In the genomic region with DNA sequence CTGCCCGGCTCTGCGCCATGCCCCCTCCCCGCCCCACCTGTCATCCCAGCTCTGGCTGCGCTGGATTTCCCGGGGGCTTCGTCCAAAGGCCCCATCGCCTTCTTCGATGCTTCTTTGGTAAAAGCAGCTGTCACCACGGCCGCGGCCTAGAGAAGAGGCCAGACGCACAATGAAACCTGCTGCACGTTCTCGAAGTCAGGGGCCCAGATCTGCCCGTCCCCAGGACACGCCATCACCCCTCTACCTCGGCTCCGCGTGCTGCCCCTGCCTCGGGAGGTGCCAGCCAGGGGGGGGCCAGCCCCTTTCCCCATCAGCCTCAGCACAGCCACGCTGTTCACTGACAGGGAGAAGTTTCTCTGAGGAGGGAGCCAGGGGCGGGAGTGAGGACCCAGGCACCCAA, we compare ENCODE assay signal across 16 cellular contexts. TPM values are rescaled to one million over a fixed set of nuclear protein-coding genes. Genes with fewer than 3 reads are reported as not detected.
DNase-seq lines count a peak whose midpoint lies in the region; ATAC-seq, FAIRE-seq and TF ChIP-seq lines count a peak whose summit lies in the region.
"Had no signal": no experiment of that assay in that cellular context is flagged by ENCODE, and none has a peak within 500 bp of the region (broad histone marks: within the 10 kb centered on the region; RNA-seq: fewer than 3 reads in every experiment).

No MANE protein-coding gene starts in this region.

- no peak overlapping the region for H2AFZ ChIP-seq in neural progenitor cell (replicated peaks)

- H3K27me3 ChIP-seq in neural progenitor cell: no peaks in the 10 kb centered on the region

- peak overlapping the region; percentile 70 for H3K27ac Mint-ChIP-seq in stimulated activated effector memory CD8-positive, alpha-beta T cell treated with anti-CD3 and anti-CD28 coated beads, Interleukin-12 subunit alpha, Interleukin-12 subunit beta, amount 100 ng/mL, for 72 hours
- H3K27ac Mint-ChIP-seq in neural progenitor cell: no peak overlapping the region
- H3K27ac Mint-ChIP-seq: CD14-positive monocyte; CD8-positive, alpha-beta T cell had no signal

- ATAC-seq in stimulated activated effector memory CD8-positive, alpha-beta T cell treated with anti-CD3 and anti-CD28 coated beads, Interleukin-12 subunit alpha, Interleukin-12 subunit beta, amount 100 ng/mL, for 72 hours: no peak
- ATAC-seq: A549; CD8-positive, alpha-beta T cell; HCT116 had no signal

- H3K36me3 Mint-ChIP-seq in stimulated activated effector memory CD8-positive, alpha-beta T cell treated with anti-CD3 and anti-CD28 coated beads, Interleukin-12 subunit alpha, Interleukin-12 subunit beta, amount 100 ng/mL, for 72 hours: peaks cover 75% of the 10 kb centered on the region
- peaks cover 10% of the 10 kb centered on the region for H3K36me3 Mint-ChIP-seq in neural progenitor cell

- no peaks in the 10 kb centered on the region for H3K9me3 ChIP-seq in neural progenitor cell (ENCODE audit: low read depth)
- H3K9me3 ChIP-seq: A549 had no signal

- H3K4me3 Mint-ChIP-seq in stimulated activated effector memory CD8-positive, alpha-beta T cell treated with anti-CD3 and anti-CD28 coated beads, Interleukin-12 subunit alpha, Interleukin-12 subunit beta, amount 100 ng/mL, for 72 hours: no peak overlapping the region
- H3K4me3 Mint-ChIP-seq in neural progenitor cell: no peak overlapping the region
- H3K4me3 Mint-ChIP-seq: CD14-positive monocyte; CD8-positive, alpha-beta T cell had no signal

- H3K4me1 Mint-ChIP-seq in stimulated activated effector memory CD8-positive, alpha-beta T cell treated with anti-CD3 and anti-CD28 coated beads, Interleukin-12 subunit alpha, Interleukin-12 subunit beta, amount 100 ng/mL, for 72 hours: peaks cover 38% of the 10 kb centered on the region
- peaks cover 26% of the 10 kb centered on the region for H3K4me1 Mint-ChIP-seq in neural progenitor cell

- POLR2A ChIA-PET in RWPE1 (lab: Yijun Ruan, JAX; ENCODE audit: low non-redundant PET): interaction anchor here (0.6 kb wide), 1 partner anchor 7 kb away, joined by 3 read pairs; no protein-coding TSS in a partner anchor

- no peak overlapping the region for H3K4me3 ChIP-seq in neural progenitor cell
- H3K4me3 ChIP-seq: A549 had no signal

- H3K36me3 ChIP-seq in neural progenitor cell: no peaks in the 10 kb centered on the region

- H4K20me1 ChIP-seq in neural progenitor cell (ENCODE audit: low read depth): peaks cover 76% of the 10 kb centered on the region

- no peaks in the 10 kb centered on the region for H3K27me3 Mint-ChIP-seq in neural progenitor cell (ENCODE audit: insufficient read depth, low read depth)

- no peaks in the 10 kb centered on the region for H3K9me3 Mint-ChIP-seq in stimulated activated effector memory CD8-positive, alpha-beta T cell treated with anti-CD3 and anti-CD28 coated beads, Interleukin-12 subunit alpha, Interleukin-12 subunit beta, amount 100 ng/mL, for 72 hours
- no peaks in the 10 kb centered on the region for H3K9me3 Mint-ChIP-seq in neural progenitor cell
- H3K9me3 Mint-ChIP-seq: CD8-positive, alpha-beta T cell had no signal

- peak overlapping the region; percentile 85 for H3K27ac ChIP-seq in RWPE1
- H3K27ac ChIP-seq in neural progenitor cell: no peak overlapping the region
- H3K27ac ChIP-seq: A549 had no signal

- peaks cover 47% of the 10 kb centered on the region for H3K79me2 ChIP-seq in neural progenitor cell (ENCODE audit: low read depth)

- no peak for FAIRE-seq in D721Med (lab: Jason Lieb, UNC)
- FAIRE-seq: A549, GM12892 had no signal

- CTCF ChIA-PET in RWPE1 (lab: Yijun Ruan, JAX): interaction anchor here (1.0 kb wide), 1 partner anchor 12 kb away, joined by 3 read pairs; no protein-coding TSS in a partner anchor

- peaks cover 16% of the 10 kb centered on the region for H3K4me1 ChIP-seq in neural progenitor cell

- H3K9ac ChIP-seq in neural progenitor cell: no peak overlapping the region

- peak; percentile 1 for DNase-seq in D721Med (ENCODE audit: insufficient read length, low spot score)
- DNase-seq in RWPE1 (ENCODE audit: low spot score): no peak
- no peak for DNase-seq in stimulated activated effector memory CD8-positive, alpha-beta T cell treated with anti-CD3 and anti-CD28 coated beads, Interleukin-12 subunit alpha, Interleukin-12 subunit beta, amount 100 ng/mL, for 72 hours (ENCODE audit: low spot score in 2 of 2)
- DNase-seq in neural progenitor cell (ENCODE audit: low spot score): no peak
- DNase-seq in NCI-H2196 (lab: John Stamatoyannopoulos, UW; ENCODE audit: unreplicated experiment): no peak
- DNase-seq: CD8-positive, alpha-beta T cell; COR-L47; DND-41; GDM1; KG1 had no signal

- TF ChIP-seq CTCF in D721Med (IDR thresholded peaks at IDR 0.05; ENCODE audit: insufficient read depth, missing control alignments) (no peak), RWPE1 (conservative IDR thresholded peaks at IDR 0.05; ENCODE audit: low read depth) (no peak), neural progenitor cell (IDR thresholded peaks at IDR 0.05) (no peak)

- no peak overlapping the region for H3K4me2 ChIP-seq in neural progenitor cell
- H3K4me2 ChIP-seq: A549 had no signal

- peaks cover 12% of the 10 kb centered on the region for H3F3A ChIP-seq in neural progenitor cell (ENCODE audit: low read depth)

RNA-seq across cellular contexts. Expression of a gene that starts 6.8 kb away (rescaled TPM):
- total RNA-seq in neural progenitor cell (ENCODE audit: low replicate concordance): 24.2 and 64.5 TPM in 2 replicates

RNA-seq across cellular contexts. Expression of a gene that starts 13.7 kb away (rescaled TPM):
- total RNA-seq in neural progenitor cell (ENCODE audit: low replicate concordance): 54.3 and 110 TPM in 2 replicates

RNA-seq across cellular contexts. Expression of a gene that starts 18.7 kb away (rescaled TPM):
- 19.4 and 55.1 TPM in 2 replicates for total RNA-seq in neural progenitor cell (ENCODE audit: low replicate concordance)

RNA-seq across cellular contexts. Expression of a gene that starts 31.0 kb away (rescaled TPM):
- not detected in 2 replicates for total RNA-seq in neural progenitor cell (ENCODE audit: low replicate concordance)
- total RNA-seq: CD8-positive, alpha-beta T cell; H4; IMR-90 had no signal

RNA-seq across cellular contexts. Expression of a gene that starts 33.0 kb away (rescaled TPM):
- total RNA-seq in neural progenitor cell (ENCODE audit: low replicate concordance): 0.09 and 0.58 TPM in 2 replicates
- total RNA-seq: CD8-positive, alpha-beta T cell; H4; IMR-90 had no signal
